Comparison of ENCODE assay signal across 1 cellular context in the genomic region with DNA sequence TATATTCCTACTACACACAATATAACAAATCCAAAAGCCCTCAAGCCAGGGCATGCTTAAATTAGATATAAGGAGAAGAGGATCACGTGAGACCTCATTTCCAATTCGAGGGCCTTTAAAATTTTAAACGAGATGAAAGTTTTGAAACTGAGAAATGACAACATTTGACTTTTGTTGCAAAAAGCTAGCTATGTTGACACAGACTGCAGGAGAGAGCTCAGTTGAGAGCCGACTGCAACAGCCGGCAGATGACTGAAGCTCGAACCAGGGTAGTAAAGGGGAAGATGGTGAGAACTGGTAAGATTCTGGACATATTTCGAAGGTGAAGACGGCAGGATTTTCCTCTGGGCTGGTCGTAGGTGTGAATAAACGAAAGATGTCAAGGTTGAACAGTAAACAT.
TF ChIP-seq lines count a peak whose summit lies in the region.

No MANE protein-coding gene starts in this region.

TF ChIP-seq in HCT116, 20 proteins besides CTCF, POLR2A, EP300 and RAD21 (continued from another document):
- TF ChIP-seq, protein P1, sequence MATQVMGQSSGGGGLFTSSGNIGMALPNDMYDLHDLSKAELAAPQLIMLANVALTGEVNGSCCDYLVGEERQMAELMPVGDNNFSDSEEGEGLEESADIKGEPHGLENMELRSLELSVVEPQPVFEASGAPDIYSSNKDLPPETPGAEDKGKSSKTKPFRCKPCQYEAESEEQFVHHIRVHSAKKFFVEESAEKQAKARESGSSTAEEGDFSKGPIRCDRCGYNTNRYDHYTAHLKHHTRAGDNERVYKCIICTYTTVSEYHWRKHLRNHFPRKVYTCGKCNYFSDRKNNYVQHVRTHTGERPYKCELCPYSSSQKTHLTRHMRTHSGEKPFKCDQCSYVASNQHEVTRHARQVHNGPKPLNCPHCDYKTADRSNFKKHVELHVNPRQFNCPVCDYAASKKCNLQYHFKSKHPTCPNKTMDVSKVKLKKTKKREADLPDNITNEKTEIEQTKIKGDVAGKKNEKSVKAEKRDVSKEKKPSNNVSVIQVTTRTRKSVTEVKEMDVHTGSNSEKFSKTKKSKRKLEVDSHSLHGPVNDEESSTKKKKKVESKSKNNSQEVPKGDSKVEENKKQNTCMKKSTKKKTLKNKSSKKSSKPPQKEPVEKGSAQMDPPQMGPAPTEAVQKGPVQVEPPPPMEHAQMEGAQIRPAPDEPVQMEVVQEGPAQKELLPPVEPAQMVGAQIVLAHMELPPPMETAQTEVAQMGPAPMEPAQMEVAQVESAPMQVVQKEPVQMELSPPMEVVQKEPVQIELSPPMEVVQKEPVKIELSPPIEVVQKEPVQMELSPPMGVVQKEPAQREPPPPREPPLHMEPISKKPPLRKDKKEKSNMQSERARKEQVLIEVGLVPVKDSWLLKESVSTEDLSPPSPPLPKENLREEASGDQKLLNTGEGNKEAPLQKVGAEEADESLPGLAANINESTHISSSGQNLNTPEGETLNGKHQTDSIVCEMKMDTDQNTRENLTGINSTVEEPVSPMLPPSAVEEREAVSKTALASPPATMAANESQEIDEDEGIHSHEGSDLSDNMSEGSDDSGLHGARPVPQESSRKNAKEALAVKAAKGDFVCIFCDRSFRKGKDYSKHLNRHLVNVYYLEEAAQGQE (IDR thresholded peaks at IDR 0.05; ENCODE audit: low read depth), result no peak
